Comparison of ENCODE assay signal across 13 cellular contexts in the genomic region with DNA sequence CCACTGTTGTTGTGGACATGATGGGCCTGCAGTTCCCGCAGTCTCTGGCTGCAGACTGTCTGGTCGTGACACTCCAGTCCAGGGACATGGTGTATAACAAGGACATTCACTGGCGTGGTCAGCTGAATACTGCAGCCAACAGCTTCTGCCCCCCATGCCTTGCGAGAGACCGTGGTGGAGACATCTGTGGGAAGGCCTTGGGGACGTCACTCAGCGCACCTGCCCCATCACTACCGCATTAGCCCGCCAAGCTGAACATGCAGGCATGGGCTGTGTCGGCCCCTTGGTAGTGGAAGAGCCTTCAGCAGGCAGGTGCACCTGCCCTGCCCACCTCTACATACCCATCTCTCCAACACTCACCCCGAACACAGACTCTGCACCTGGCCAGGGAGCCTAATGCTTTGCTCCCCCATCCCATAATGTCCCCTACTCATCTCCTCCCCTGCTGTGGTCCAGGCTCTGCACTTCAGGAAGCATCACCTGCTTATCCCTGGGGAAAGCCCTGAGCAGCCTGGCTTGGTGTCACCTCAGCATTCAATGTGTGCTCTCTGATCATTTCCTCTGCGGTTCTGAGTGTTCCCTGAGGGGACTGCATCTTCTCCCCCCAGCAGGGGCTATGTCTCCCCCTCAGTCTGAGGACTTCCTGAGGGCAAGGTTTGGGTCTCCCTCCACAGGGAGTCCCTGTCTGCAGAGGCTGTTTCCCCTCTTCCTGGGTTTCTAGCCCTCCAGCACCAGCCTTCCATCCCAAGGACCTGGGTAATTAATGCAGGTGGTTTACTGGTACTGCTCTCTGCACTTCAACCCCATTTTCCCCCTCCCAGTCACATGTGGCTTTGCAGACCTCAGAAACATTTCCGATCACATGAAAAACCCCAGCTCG. TPM values are rescaled to one million over a fixed set of nuclear protein-coding genes. Genes with fewer than 3 reads are reported as not detected.
DNase-seq lines count a peak whose midpoint lies in the region; ATAC-seq and TF ChIP-seq lines count a peak whose summit lies in the region.
"Had no signal": no experiment of that assay in that cellular context is flagged by ENCODE, and none has a peak within 500 bp of the region (broad histone marks: within the 10 kb centered on the region; RNA-seq: fewer than 3 reads in every experiment).

No MANE protein-coding gene starts in this region.

- H3K4me3 Mint-ChIP-seq in memory B cell (no peak overlapping the region), WTC11 (no peak overlapping the region)

- DNase-seq in COLO668 (lab: John Stamatoyannopoulos, UW; ENCODE audit: unreplicated experiment) (peak; percentile 84), NCI-H345 treated with DMSO at 0.1 percent for 48 hours (lab: John Stamatoyannopoulos, UW; ENCODE audit: unreplicated experiment) (peak; percentile 95), memory B cell (ENCODE audit: low spot score in 2 of 2) (peak in 1 of 2 donors; percentile 14), iPS-NIHi11 (ENCODE audit: low spot score) (no peak), WTC11 (ENCODE audit: low spot score) (no peak), SK-N-DZ (ENCODE audit: low spot score) (no peak), dedifferentiated amniotic fluid mesenchymal stem cell (ENCODE audit: extremely low spot score) (no peak)
- DNase-seq: mesenchymal stem cell, Right ventricle myocardium superior, stomach had no signal

- peaks cover 36% of the 10 kb centered on the region for H3K27me3 Mint-ChIP-seq in memory B cell
- H3K27me3 Mint-ChIP-seq in WTC11 (ENCODE audit: low read depth) = peaks cover 15% of the 10 kb centered on the region

- H3K27ac Mint-ChIP-seq in memory B cell (peak overlapping the region; percentile 13), WTC11 (no peak overlapping the region)
- H3K27ac Mint-ChIP-seq: activated T-helper 2 cell treated with anti-CD3 and anti-CD28 coated beads, Interferon-gamma antibody, Interleukin-2, Interleukin-4, amounts not matched to agents 10 μg/mL and 5 μg/mL and 100 μg/mL, durations not matched to agents 14 hours and 24 hours and 36 hours had no signal

- CTCF ChIA-PET in WTC11 (lab: Charles Lee) = interaction anchor here (0.9 to 1.5 kb wide), 2 partner anchors 8 to 150 kb away, joined by 3 to 4 read pairs; no protein-coding TSS in a partner anchor

- H3K4me1 Mint-ChIP-seq in memory B cell (peaks cover 23% of the 10 kb centered on the region), WTC11 (peaks cover 12% of the 10 kb centered on the region)

- TF ChIP-seq CTCF in WTC11 (IDR thresholded peaks at IDR 0.05) = no peak

- ATAC-seq in GM19023 (IDR thresholded peaks at IDR 0.05; ENCODE audit: unreplicated experiment) = peak; percentile 34
- ATAC-seq in memory B cell (ENCODE audit: low read depth) = peak; percentile 52
- ATAC-seq in WTC11 = no peak

- H3K36me3 Mint-ChIP-seq in memory B cell = no peaks in the 10 kb centered on the region
- H3K36me3 Mint-ChIP-seq in WTC11 = no peaks in the 10 kb centered on the region

- no peaks in the 10 kb centered on the region for H3K9me3 Mint-ChIP-seq in memory B cell
- no peaks in the 10 kb centered on the region for H3K9me3 Mint-ChIP-seq in WTC11
- H3K9me3 Mint-ChIP-seq: activated T-helper 2 cell treated with anti-CD3 and anti-CD28 coated beads, Interferon-gamma antibody, Interleukin-2, Interleukin-4, amounts not matched to agents 10 μg/mL and 5 μg/mL and 100 μg/mL, durations not matched to agents 14 hours and 24 hours and 36 hours had no signal

- POLR2A ChIA-PET in WTC11 (lab: Charles Lee) = no interaction called here

TF ChIP-seq in WTC11, 78 proteins besides CTCF, POLR2A, EP300 and RAD21:
- TF ChIP-seq NR1H2 (CRISPR knock-in tag; IDR thresholded peaks at IDR 0.05) = no peak
- TF ChIP-seq ELF4 (CRISPR knock-in tag; IDR thresholded peaks at IDR 0.05; ENCODE audit: low read depth) = no peak

RNA-seq across cellular contexts. Expression of a gene that starts 3.2 kb away (rescaled TPM):
- not detected in 3 replicates for total RNA-seq in WTC11 (2021)
- polyA plus RNA-seq in SK-N-DZ (2014; cell fraction: cytosol; rRNA removed) = not detected in 2 replicates
- not detected in 2 replicates for polyA plus RNA-seq in SK-N-DZ (2014; cell fraction: nucleus; rRNA removed)
- total RNA-seq: activated T-helper 2 cell treated with anti-CD3 and anti-CD28 coated beads, Interferon-gamma antibody, Interleukin-2, Interleukin-4, amounts not matched to agents 10 μg/mL and 5 μg/mL and 100 μg/mL, durations not matched to agents 14 hours and 24 hours and 36 hours; NCI-H460; Right ventricle myocardium superior; stomach had no signal

RNA-seq across cellular contexts. Expression of a gene that starts 12.2 kb away (rescaled TPM):
- 0.33 to 0.37 TPM in 2 of 3 replicates, not detected in the other for total RNA-seq in WTC11 (2021)
- polyA plus RNA-seq in SK-N-DZ (2014; cell fraction: cytosol; rRNA removed) = not detected in 2 replicates
- not detected in 2 replicates for polyA plus RNA-seq in SK-N-DZ (2014; cell fraction: nucleus; rRNA removed)
- total RNA-seq: activated T-helper 2 cell treated with anti-CD3 and anti-CD28 coated beads, Interferon-gamma antibody, Interleukin-2, Interleukin-4, amounts not matched to agents 10 μg/mL and 5 μg/mL and 100 μg/mL, durations not matched to agents 14 hours and 24 hours and 36 hours had no signal

RNA-seq across cellular contexts. Expression of a gene that starts 30.0 kb away (rescaled TPM):
- total RNA-seq in WTC11 (2021) = not detected in 3 replicates
- not detected in 2 replicates for polyA plus RNA-seq in SK-N-DZ (2014; cell fraction: cytosol; rRNA removed)
- polyA plus RNA-seq in SK-N-DZ (2014; cell fraction: nucleus; rRNA removed) = not detected in 2 replicates
- total RNA-seq: activated T-helper 2 cell treated with anti-CD3 and anti-CD28 coated beads, Interferon-gamma antibody, Interleukin-2, Interleukin-4, amounts not matched to agents 10 μg/mL and 5 μg/mL and 100 μg/mL, durations not matched to agents 14 hours and 24 hours and 36 hours; NCI-H460 had no signal

RNA-seq across cellular contexts. Expression of a gene that starts 32.7 kb away (rescaled TPM):
- not detected in 3 replicates for total RNA-seq in WTC11 (2021)
- polyA plus RNA-seq in SK-N-DZ (2014; cell fraction: cytosol; rRNA removed) = not detected in 2 replicates
- polyA plus RNA-seq in SK-N-DZ (2014; cell fraction: nucleus; rRNA removed) = not detected in 2 replicates
- total RNA-seq: activated T-helper 2 cell treated with anti-CD3 and anti-CD28 coated beads, Interferon-gamma antibody, Interleukin-2, Interleukin-4, amounts not matched to agents 10 μg/mL and 5 μg/mL and 100 μg/mL, durations not matched to agents 14 hours and 24 hours and 36 hours; NCI-H460; Right ventricle myocardium superior; stomach had no signal

RNA-seq across cellular contexts. Expression of a gene that starts 45.4 kb away (rescaled TPM):
- total RNA-seq in WTC11 (2021) = 1.4 TPM in 1 of 3 replicates, not detected in the others
- not detected in 2 replicates for polyA plus RNA-seq in SK-N-DZ (2014; cell fraction: cytosol; rRNA removed)
- polyA plus RNA-seq in SK-N-DZ (2014; cell fraction: nucleus; rRNA removed) = not detected in 2 replicates
- total RNA-seq: activated T-helper 2 cell treated with anti-CD3 and anti-CD28 coated beads, Interferon-gamma antibody, Interleukin-2, Interleukin-4, amounts not matched to agents 10 μg/mL and 5 μg/mL and 100 μg/mL, durations not matched to agents 14 hours and 24 hours and 36 hours; NCI-H460 had no signal

Comparison
In these comparisons a context has a peak if more than half of its experiments do, and no peak if none do; other contexts are left out.
1. DNase-seq: peak in COLO668 (single experiment) and NCI-H345 treated with DMSO at 0.1 percent for 48 hours (single experiment); none in iPS-NIHi11 (single experiment), WTC11 (single experiment), SK-N-DZ (single experiment) and dedifferentiated amniotic fluid mesenchymal stem cell (single experiment).